ENCODE assay signal across 24 cellular contexts in genomic region chr2:129861666-129862288, GRCh38.
"Had no signal": no experiment of that assay in that cellular context is flagged by ENCODE, and none has a peak within 500 bp of the region (broad histone marks: within the 10 kb centered on the region; RNA-seq: fewer than 3 reads in every experiment).

No MANE protein-coding gene starts in this region.

- H3K4me1 ChIP-seq: spleen, testis, tibial nerve, upper lobe of right lung, vagina had no signal

- ATAC-seq: effector memory CD8-positive, alpha-beta T cell; gastroesophageal sphincter; left cardiac atrium; left ventricle myocardium superior; sciatic nerve; stimulated activated memory B cell treated with anti-CD40 and anti-IgM and Interleukin-4, amounts not matched to agents 10 μg/mL and 1 μg/mL and 100 μg/mL, for 72 hours; upper lobe of right lung had no signal

- H3K27ac ChIP-seq: esophagus squamous epithelium, gastroesophageal sphincter, spleen, testis, tibial nerve, upper lobe of right lung, vagina had no signal

- H3K27me3 ChIP-seq: esophagus squamous epithelium, gastroesophageal sphincter, spleen, testis, tibial nerve, upper lobe of right lung, vagina had no signal

- H3K9me3 ChIP-seq: esophagus squamous epithelium, gastroesophageal sphincter, spleen, testis, tibial nerve, upper lobe of right lung, vagina had no signal

- DNase-seq: effector memory CD8-positive, alpha-beta T cell; esophagus squamous epithelium; foreskin fibroblast; glutamatergic neuron; immature natural killer cell; left cardiac atrium; left ventricle myocardium superior; mesendoderm; naive B cell; posterior cingulate gyrus; spleen; stimulated activated CD4-positive, alpha-beta T cell treated with anti-CD3 and anti-CD28 coated beads, Interleukin-15, amount 100 ng/mL, for 24 hours; stimulated activated CD4-positive, alpha-beta T cell treated with anti-CD3 and anti-CD28 coated beads, Interleukin-1b, Interleukin-23, amount 100 ng/mL, for 48 hours; stimulated activated CD4-positive, alpha-beta T cell treated with anti-CD3 and anti-CD28 coated beads, Interleukin-4, amount 100 ng/mL, for 24 hours; stimulated activated naive CD8-positive, alpha-beta T cell treated with anti-CD3 and anti-CD28 coated beads, Interleukin-15, amount 100 ng/mL, for 72 hours; testis; upper lobe of right lung had no signal

- H3K4me3 ChIP-seq: esophagus squamous epithelium, gastroesophageal sphincter, lung, spleen, testis, tibial nerve, upper lobe of right lung, vagina had no signal

- H3K36me3 ChIP-seq: esophagus squamous epithelium, gastroesophageal sphincter, spleen, tibial nerve, upper lobe of right lung, vagina had no signal

- FAIRE-seq: keratinocyte had no signal
